Comparison of ENCODE assay signal across 1 cellular context in the genomic region with DNA sequence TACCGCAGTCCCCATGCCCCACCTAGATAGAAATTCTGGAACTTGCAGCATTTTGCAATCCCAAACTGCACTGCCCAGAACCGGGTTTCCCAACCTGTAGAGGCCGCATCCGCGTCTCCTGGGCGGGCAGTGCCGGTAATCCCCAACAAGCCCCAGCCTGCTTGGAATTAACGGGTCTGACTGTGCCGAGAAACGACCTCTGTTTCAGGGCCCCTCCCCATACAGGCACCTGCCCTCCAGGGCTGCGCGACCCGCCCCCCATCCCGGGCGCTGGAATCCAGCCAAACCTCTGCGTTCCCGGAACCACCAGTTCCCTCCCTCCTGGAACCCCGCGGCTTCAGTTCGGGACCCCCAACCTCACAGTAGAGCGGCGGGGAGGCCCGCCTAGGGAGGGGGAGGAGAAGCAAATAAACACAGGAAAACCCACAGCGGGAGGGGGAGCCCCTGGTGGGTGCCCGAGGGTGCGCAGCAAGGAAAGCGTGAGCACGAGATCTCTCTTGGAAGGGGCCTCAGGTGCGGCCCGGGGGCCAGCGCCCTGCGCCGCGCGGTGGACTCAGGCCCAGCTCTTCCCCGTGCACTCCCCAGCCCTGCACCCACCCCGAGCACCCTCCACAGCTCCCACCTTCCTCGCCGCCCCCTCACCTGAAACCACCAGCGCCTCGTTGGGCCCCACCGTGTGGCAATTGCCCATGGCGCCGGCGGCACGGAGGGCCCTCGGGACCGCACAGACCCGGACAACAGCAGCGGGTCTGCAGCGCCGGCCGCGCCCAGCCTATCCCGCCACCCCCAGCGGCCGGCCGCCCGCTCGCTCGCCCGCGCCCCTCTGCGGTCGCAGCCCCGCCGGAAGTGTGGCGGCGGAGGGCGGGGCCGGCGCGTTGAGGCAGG.
TF ChIP-seq lines count a peak whose summit lies in the region.

A gene with protein sequence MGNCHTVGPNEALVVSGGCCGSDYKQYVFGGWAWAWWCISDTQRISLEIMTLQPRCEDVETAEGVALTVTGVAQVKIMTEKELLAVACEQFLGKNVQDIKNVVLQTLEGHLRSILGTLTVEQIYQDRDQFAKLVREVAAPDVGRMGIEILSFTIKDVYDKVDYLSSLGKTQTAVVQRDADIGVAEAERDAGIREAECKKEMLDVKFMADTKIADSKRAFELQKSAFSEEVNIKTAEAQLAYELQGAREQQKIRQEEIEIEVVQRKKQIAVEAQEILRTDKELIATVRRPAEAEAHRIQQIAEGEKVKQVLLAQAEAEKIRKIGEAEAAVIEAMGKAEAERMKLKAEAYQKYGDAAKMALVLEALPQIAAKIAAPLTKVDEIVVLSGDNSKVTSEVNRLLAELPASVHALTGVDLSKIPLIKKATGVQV (minus strand): TSS at position 850 of the 885 bp plus-strand sequence. CDS start 159 bp downstream, at position 691.

TF ChIP-seq in HepG2, 621 proteins besides CTCF, POLR2A, EP300 and RAD21 (continued from another document and continues in another):
- TF ChIP-seq, protein P1, sequence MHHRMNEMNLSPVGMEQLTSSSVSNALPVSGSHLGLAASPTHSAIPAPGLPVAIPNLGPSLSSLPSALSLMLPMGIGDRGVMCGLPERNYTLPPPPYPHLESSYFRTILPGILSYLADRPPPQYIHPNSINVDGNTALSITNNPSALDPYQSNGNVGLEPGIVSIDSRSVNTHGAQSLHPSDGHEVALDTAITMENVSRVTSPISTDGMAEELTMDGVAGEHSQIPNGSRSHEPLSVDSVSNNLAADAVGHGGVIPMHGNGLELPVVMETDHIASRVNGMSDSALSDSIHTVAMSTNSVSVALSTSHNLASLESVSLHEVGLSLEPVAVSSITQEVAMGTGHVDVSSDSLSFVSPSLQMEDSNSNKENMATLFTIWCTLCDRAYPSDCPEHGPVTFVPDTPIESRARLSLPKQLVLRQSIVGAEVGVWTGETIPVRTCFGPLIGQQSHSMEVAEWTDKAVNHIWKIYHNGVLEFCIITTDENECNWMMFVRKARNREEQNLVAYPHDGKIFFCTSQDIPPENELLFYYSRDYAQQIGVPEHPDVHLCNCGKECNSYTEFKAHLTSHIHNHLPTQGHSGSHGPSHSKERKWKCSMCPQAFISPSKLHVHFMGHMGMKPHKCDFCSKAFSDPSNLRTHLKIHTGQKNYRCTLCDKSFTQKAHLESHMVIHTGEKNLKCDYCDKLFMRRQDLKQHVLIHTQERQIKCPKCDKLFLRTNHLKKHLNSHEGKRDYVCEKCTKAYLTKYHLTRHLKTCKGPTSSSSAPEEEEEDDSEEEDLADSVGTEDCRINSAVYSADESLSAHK (CRISPR knock-in tag; IDR thresholded peaks at IDR 0.05; ENCODE audit: borderline replicate concordance), result no peak
- TF ChIP-seq, protein P2, sequence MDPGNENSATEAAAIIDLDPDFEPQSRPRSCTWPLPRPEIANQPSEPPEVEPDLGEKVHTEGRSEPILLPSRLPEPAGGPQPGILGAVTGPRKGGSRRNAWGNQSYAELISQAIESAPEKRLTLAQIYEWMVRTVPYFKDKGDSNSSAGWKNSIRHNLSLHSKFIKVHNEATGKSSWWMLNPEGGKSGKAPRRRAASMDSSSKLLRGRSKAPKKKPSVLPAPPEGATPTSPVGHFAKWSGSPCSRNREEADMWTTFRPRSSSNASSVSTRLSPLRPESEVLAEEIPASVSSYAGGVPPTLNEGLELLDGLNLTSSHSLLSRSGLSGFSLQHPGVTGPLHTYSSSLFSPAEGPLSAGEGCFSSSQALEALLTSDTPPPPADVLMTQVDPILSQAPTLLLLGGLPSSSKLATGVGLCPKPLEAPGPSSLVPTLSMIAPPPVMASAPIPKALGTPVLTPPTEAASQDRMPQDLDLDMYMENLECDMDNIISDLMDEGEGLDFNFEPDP (CRISPR knock-in tag; conservative IDR thresholded peaks at IDR 0.05), result 0 out of 2 replicates have a peak, but pooled peaks have one; percentile 79
- TF ChIP-seq GATAD1 (CRISPR knock-in tag; IDR thresholded peaks at IDR 0.05) (0 out of 2 replicates have a peak, but pooled peaks have one; percentile 21), PCBP1 (IDR thresholded peaks at IDR 0.05; ENCODE audit: borderline replicate concordance, low read depth, low read length) (peak; percentile 92; the same call in 1 of the 2 replicates), HIVEP1 (CRISPR knock-in tag; IDR thresholded peaks at IDR 0.05) (peak; percentile 85), ZNF569 (CRISPR knock-in tag; IDR thresholded peaks at IDR 0.05; ENCODE audit: borderline replicate concordance) (no peak), CBX1 (IDR thresholded peaks at IDR 0.05; ENCODE audit: low read depth) (no peak), ZNF768 (CRISPR knock-in tag; IDR thresholded peaks at IDR 0.05) (no peak; the same call in 1 of the 2 replicates), ZNF782 (CRISPR knock-in tag; IDR thresholded peaks at IDR 0.05; ENCODE audit: borderline replicate concordance) (no peak), SRSF1 (optimal IDR thresholded peaks at IDR 0.05; ENCODE audit: low read depth, low read length) (peak; percentile 96), HNF4A (CRISPR knock-in tag; IDR thresholded peaks at IDR 0.05) (no peak), STAT5B (CRISPR knock-in tag; IDR thresholded peaks at IDR 0.05) (no peak), TSC22D2 (CRISPR knock-in tag; IDR thresholded peaks at IDR 0.05; ENCODE audit: borderline replicate concordance) (no peak), NFYC (CRISPR knock-in tag; IDR thresholded peaks at IDR 0.05) (no peak), ZNF234 (CRISPR knock-in tag; conservative IDR thresholded peaks at IDR 0.05) (no peak), POLR2AphosphoS2 (IDR thresholded peaks at IDR 0.05; ENCODE audit: low read depth, low read length) (no peak), BRD4 (CRISPR knock-in tag; IDR thresholded peaks at IDR 0.05) (no peak), ZNF230 (CRISPR knock-in tag; IDR thresholded peaks at IDR 0.05) (0 out of 2 replicates have a peak, but pooled peaks have one; percentile 61), ZMYM3 (CRISPR knock-in tag; IDR thresholded peaks at IDR 0.05) (no peak), KDM6A (CRISPR knock-in tag; IDR thresholded peaks at IDR 0.05; ENCODE audit: low read depth) (no peak), ZNF101 (CRISPR knock-in tag; IDR thresholded peaks at IDR 0.05; ENCODE audit: borderline replicate concordance, low read depth) (no peak), FOXK1 (CRISPR knock-in tag; IDR thresholded peaks at IDR 0.05; ENCODE audit: borderline replicate concordance, low read depth) (no peak), ZNF577 (CRISPR knock-in tag; IDR thresholded peaks at IDR 0.05; ENCODE audit: borderline replicate concordance, low read depth) (no peak), JDP2 (CRISPR knock-in tag; IDR thresholded peaks at IDR 0.05; ENCODE audit: borderline replicate concordance) (no peak), ZNF629 (CRISPR knock-in tag; conservative IDR thresholded peaks at IDR 0.05) (peak; percentile 16; the same call in 1 of the 2 replicates), NFKB2 (CRISPR knock-in tag; IDR thresholded peaks at IDR 0.05; ENCODE audit: borderline replicate concordance) (no peak), NKX3-1 (CRISPR knock-in tag; IDR thresholded peaks at IDR 0.05) (peak; percentile 81), ZSCAN12 (CRISPR knock-in tag; IDR thresholded peaks at IDR 0.05) (no peak), MTF1 (CRISPR knock-in tag; IDR thresholded peaks at IDR 0.05) (no peak), ZNF674 (CRISPR knock-in tag; IDR thresholded peaks at IDR 0.05; ENCODE audit: low read depth) (no peak), ATAD3A (CRISPR knock-in tag; IDR thresholded peaks at IDR 0.05) (no peak), CEBPG (CRISPR knock-in tag; IDR thresholded peaks at IDR 0.05) (peak; percentile 34; the same call in 1 of the 2 replicates), POLR2G (IDR thresholded peaks at IDR 0.05; ENCODE audit: low read depth, low read length) (peak; percentile 87), DR1 (CRISPR knock-in tag; IDR thresholded peaks at IDR 0.05) (no peak), NFE2L1 (CRISPR knock-in tag; IDR thresholded peaks at IDR 0.05; ENCODE audit: borderline replicate concordance) (no peak), RBM39 (IDR thresholded peaks at IDR 0.05; ENCODE audit: low read depth, low read length, poor library complexity, severe bottlenecking) (peak; percentile 54), HDAC2 (CRISPR knock-in tag; IDR thresholded peaks at IDR 0.05) (peak; percentile 46), ARNT2 (CRISPR knock-in tag; IDR thresholded peaks at IDR 0.05; ENCODE audit: low read depth) (no peak; the same call in 1 of the 2 replicates), MATR3 (CRISPR knock-in tag; IDR thresholded peaks at IDR 0.05) (no peak), ZNF891 (CRISPR knock-in tag; IDR thresholded peaks at IDR 0.05) (peak; percentile 55; the same call in 1 of the 2 replicates), ZNF678 (CRISPR knock-in tag; IDR thresholded peaks at IDR 0.05) (no peak), CBX5 (CRISPR knock-in tag; IDR thresholded peaks at IDR 0.05; ENCODE audit: borderline replicate concordance) (no peak)
- TF ChIP-seq, protein P3, sequence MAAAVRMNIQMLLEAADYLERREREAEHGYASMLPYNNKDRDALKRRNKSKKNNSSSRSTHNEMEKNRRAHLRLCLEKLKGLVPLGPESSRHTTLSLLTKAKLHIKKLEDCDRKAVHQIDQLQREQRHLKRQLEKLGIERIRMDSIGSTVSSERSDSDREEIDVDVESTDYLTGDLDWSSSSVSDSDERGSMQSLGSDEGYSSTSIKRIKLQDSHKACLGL (CRISPR knock-in tag; IDR thresholded peaks at IDR 0.05), result no peak; the same call in 1 of the 2 replicates
- TF ChIP-seq, protein P4, sequence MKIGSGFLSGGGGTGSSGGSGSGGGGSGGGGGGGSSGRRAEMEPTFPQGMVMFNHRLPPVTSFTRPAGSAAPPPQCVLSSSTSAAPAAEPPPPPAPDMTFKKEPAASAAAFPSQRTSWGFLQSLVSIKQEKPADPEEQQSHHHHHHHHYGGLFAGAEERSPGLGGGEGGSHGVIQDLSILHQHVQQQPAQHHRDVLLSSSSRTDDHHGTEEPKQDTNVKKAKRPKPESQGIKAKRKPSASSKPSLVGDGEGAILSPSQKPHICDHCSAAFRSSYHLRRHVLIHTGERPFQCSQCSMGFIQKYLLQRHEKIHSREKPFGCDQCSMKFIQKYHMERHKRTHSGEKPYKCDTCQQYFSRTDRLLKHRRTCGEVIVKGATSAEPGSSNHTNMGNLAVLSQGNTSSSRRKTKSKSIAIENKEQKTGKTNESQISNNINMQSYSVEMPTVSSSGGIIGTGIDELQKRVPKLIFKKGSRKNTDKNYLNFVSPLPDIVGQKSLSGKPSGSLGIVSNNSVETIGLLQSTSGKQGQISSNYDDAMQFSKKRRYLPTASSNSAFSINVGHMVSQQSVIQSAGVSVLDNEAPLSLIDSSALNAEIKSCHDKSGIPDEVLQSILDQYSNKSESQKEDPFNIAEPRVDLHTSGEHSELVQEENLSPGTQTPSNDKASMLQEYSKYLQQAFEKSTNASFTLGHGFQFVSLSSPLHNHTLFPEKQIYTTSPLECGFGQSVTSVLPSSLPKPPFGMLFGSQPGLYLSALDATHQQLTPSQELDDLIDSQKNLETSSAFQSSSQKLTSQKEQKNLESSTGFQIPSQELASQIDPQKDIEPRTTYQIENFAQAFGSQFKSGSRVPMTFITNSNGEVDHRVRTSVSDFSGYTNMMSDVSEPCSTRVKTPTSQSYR (CRISPR knock-in tag; IDR thresholded peaks at IDR 0.05; ENCODE audit: borderline replicate concordance), result peak; percentile 64; the same call in 1 of the 2 replicates
- TF ChIP-seq, protein P5, sequence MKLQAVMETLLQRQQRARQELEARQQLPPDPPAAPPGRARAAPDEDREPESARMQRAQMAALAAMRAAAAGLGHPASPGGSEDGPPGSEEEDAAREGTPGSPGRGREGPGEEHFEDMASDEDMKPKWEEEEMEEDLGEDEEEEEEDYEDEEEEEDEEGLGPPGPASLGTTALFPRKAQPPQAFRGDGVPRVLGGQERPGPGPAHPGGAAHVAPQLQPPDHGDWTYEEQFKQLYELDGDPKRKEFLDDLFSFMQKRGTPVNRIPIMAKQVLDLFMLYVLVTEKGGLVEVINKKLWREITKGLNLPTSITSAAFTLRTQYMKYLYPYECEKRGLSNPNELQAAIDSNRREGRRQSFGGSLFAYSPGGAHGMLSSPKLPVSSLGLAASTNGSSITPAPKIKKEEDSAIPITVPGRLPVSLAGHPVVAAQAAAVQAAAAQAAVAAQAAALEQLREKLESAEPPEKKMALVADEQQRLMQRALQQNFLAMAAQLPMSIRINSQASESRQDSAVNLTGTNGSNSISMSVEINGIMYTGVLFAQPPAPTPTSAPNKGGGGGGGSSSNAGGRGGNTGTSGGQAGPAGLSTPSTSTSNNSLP (IDR thresholded peaks at IDR 0.05; ENCODE audit: low read depth, low read length), result no peak
- TF ChIP-seq, protein P6, sequence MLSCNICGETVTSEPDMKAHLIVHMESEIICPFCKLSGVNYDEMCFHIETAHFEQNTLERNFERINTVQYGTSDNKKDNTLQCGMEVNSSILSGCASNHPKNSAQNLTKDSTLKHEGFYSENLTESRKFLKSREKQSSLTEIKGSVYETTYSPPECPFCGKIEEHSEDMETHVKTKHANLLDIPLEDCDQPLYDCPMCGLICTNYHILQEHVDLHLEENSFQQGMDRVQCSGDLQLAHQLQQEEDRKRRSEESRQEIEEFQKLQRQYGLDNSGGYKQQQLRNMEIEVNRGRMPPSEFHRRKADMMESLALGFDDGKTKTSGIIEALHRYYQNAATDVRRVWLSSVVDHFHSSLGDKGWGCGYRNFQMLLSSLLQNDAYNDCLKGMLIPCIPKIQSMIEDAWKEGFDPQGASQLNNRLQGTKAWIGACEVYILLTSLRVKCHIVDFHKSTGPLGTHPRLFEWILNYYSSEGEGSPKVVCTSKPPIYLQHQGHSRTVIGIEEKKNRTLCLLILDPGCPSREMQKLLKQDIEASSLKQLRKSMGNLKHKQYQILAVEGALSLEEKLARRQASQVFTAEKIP (CRISPR knock-in tag; IDR thresholded peaks at IDR 0.05; ENCODE audit: borderline replicate concordance), result no peak
- TF ChIP-seq, protein P7, sequence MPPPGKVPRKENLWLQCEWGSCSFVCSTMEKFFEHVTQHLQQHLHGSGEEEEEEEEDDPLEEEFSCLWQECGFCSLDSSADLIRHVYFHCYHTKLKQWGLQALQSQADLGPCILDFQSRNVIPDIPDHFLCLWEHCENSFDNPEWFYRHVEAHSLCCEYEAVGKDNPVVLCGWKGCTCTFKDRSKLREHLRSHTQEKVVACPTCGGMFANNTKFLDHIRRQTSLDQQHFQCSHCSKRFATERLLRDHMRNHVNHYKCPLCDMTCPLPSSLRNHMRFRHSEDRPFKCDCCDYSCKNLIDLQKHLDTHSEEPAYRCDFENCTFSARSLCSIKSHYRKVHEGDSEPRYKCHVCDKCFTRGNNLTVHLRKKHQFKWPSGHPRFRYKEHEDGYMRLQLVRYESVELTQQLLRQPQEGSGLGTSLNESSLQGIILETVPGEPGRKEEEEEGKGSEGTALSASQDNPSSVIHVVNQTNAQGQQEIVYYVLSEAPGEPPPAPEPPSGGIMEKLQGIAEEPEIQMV (CRISPR knock-in tag; IDR thresholded peaks at IDR 0.05; ENCODE audit: low read depth), result no peak
- TF ChIP-seq, protein P8, sequence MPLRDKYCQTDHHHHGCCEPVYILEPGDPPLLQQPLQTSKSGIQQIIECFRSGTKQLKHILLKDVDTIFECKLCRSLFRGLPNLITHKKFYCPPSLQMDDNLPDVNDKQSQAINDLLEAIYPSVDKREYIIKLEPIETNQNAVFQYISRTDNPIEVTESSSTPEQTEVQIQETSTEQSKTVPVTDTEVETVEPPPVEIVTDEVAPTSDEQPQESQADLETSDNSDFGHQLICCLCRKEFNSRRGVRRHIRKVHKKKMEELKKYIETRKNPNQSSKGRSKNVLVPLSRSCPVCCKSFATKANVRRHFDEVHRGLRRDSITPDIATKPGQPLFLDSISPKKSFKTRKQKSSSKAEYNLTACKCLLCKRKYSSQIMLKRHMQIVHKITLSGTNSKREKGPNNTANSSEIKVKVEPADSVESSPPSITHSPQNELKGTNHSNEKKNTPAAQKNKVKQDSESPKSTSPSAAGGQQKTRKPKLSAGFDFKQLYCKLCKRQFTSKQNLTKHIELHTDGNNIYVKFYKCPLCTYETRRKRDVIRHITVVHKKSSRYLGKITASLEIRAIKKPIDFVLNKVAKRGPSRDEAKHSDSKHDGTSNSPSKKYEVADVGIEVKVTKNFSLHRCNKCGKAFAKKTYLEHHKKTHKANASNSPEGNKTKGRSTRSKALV (CRISPR knock-in tag; IDR thresholded peaks at IDR 0.05), result no peak; the same call in 1 of the 2 replicates
